8 cellular contexts compared by ENCODE assay signal in genomic region chr6:55617272-55617671, GRCh38. TPM values are rescaled to one million over a fixed set of nuclear protein-coding genes. Genes with fewer than 3 reads are reported as not detected.
DNase-seq lines count a peak whose midpoint lies in the region; ATAC-seq, FAIRE-seq and TF ChIP-seq lines count a peak whose summit lies in the region.

No MANE protein-coding gene starts in this region.

- no peak overlapping the region for H3K4me2 ChIP-seq in neural cell (ENCODE audit: low read length)

- no peaks in the 10 kb centered on the region for H4K20me1 ChIP-seq in neural cell (ENCODE audit: insufficient read depth)

- H3K4me3 Mint-ChIP-seq in activated naive CD8-positive, alpha-beta T cell treated with anti-CD3 and anti-CD28 coated beads for 36 hours: no peak overlapping the region

- H3K36me3 Mint-ChIP-seq in activated naive CD8-positive, alpha-beta T cell treated with anti-CD3 and anti-CD28 coated beads for 36 hours: no peaks in the 10 kb centered on the region

- no peaks in the 10 kb centered on the region for H3K9me3 ChIP-seq in neural cell (ENCODE audit: low read length)
- no peaks in the 10 kb centered on the region for H3K9me3 ChIP-seq in effector memory CD4-positive, alpha-beta T cell (ENCODE audit: control insufficient read depth, low read length)

- no peaks in the 10 kb centered on the region for H3K4me1 Mint-ChIP-seq in activated naive CD8-positive, alpha-beta T cell treated with anti-CD3 and anti-CD28 coated beads for 36 hours

- no peak for TF ChIP-seq RAD21 in neural cell (conservative IDR thresholded peaks at IDR 0.05)

- peak; percentile 37 for FAIRE-seq in G401.6 (lab: Jason Lieb, UNC)

- no peaks in the 10 kb centered on the region for H3K9me2 ChIP-seq in neural cell (ENCODE audit: insufficient read depth, low read length)

- H3K27me3 Mint-ChIP-seq in activated naive CD8-positive, alpha-beta T cell treated with anti-CD3 and anti-CD28 coated beads for 36 hours: no peaks in the 10 kb centered on the region

- in situ Hi-C loops in T47D (cut with HindIII; ENCODE audit: low pct_unique_long_range_greater_than_20kb, low sequenced_read_pairs): no loop called here

- H3K27ac ChIP-seq in neural cell (ENCODE audit: low read length): no peak overlapping the region
- no peak overlapping the region for H3K27ac ChIP-seq in effector memory CD4-positive, alpha-beta T cell (ENCODE audit: insufficient read depth, low read length, poor library complexity, severe bottlenecking)

- H3K79me2 ChIP-seq in neural cell (replicated peaks; ENCODE audit: insufficient read depth, low read length): no peaks in the 10 kb centered on the region

- H2AFZ ChIP-seq in neural cell (ENCODE audit: low read depth, low read length): no peak overlapping the region

- TF ChIP-seq CTCF in neural cell (IDR thresholded peaks at IDR 0.05; ENCODE audit: poor library complexity, severe bottlenecking): peak; percentile 33

- no peak for TF ChIP-seq EP300 in neural cell (conservative IDR thresholded peaks at IDR 0.05; ENCODE audit: poor library complexity, severe bottlenecking)

- DNase-seq in NCI-H146 (lab: John Stamatoyannopoulos, UW): peak; percentile 15
- peak; percentile 5 to 60 for DNase-seq in T47D (ENCODE audit: low read depth in 1 of 2, low spot score in 1 of 2)
- DNase-seq in activated naive CD8-positive, alpha-beta T cell treated with anti-CD3 and anti-CD28 coated beads for 36 hours: no peak
- no peak for DNase-seq in effector memory CD4-positive, alpha-beta T cell

- no peaks in the 10 kb centered on the region for H3K36me3 ChIP-seq in neural cell (ENCODE audit: insufficient read depth, low read length)
- no peaks in the 10 kb centered on the region for H3K36me3 ChIP-seq in effector memory CD4-positive, alpha-beta T cell (ENCODE audit: control insufficient read depth, insufficient read depth, low read length)

- no peak overlapping the region for H3K9ac ChIP-seq in neural cell (ENCODE audit: low read length)

- H3K9me3 Mint-ChIP-seq in activated naive CD8-positive, alpha-beta T cell treated with anti-CD3 and anti-CD28 coated beads for 36 hours: peaks cover 8% of the 10 kb centered on the region

- ATAC-seq in GM21619 (IDR thresholded peaks at IDR 0.05; ENCODE audit: unreplicated experiment) (peak; percentile 71), HG02884 (IDR thresholded peaks at IDR 0.05; ENCODE audit: unreplicated experiment) (no peak)

- no peak overlapping the region for H3K4me3 ChIP-seq in neural cell (ENCODE audit: low read length)
- H3K4me3 ChIP-seq in effector memory CD4-positive, alpha-beta T cell (ENCODE audit: insufficient read depth, low read depth, low read length, poor library complexity, severe bottlenecking): no peak overlapping the region

- no peaks in the 10 kb centered on the region for H3K4me1 ChIP-seq in effector memory CD4-positive, alpha-beta T cell (ENCODE audit: control insufficient read depth, insufficient read depth, low read length, poor library complexity, severe bottlenecking)

- no peaks in the 10 kb centered on the region for H3K27me3 ChIP-seq in neural cell (ENCODE audit: insufficient read depth, low read depth, low read length)
- no peaks in the 10 kb centered on the region for H3K27me3 ChIP-seq in effector memory CD4-positive, alpha-beta T cell (replicated peaks; ENCODE audit: control insufficient read depth, insufficient read depth, low read length, poor library complexity, severe bottlenecking)

- no peak overlapping the region for H3K27ac Mint-ChIP-seq in activated naive CD8-positive, alpha-beta T cell treated with anti-CD3 and anti-CD28 coated beads for 36 hours

- H3F3A ChIP-seq in neural cell (ENCODE audit: insufficient read depth, low read length, poor library complexity, severe bottlenecking): no peaks in the 10 kb centered on the region

TF ChIP-seq in neural cell, 6 proteins besides CTCF, POLR2A, EP300 and RAD21:
- TF ChIP-seq MXI1 (conservative IDR thresholded peaks at IDR 0.05; ENCODE audit: poor library complexity, severe bottlenecking) (no peak), TAF1 (IDR thresholded peaks at IDR 0.05; ENCODE audit: low read depth) (no peak), SMC3 (conservative IDR thresholded peaks at IDR 0.05; ENCODE audit: poor library complexity) (no peak), REST (IDR thresholded peaks at IDR 0.05; ENCODE audit: borderline replicate concordance) (no peak), POLR2AphosphoS5 (IDR thresholded peaks at IDR 0.05) (no peak), EZH2 (IDR thresholded peaks at IDR 0.05; ENCODE audit: borderline replicate concordance, insufficient read depth, low read length, poor library complexity, severe bottlenecking) (no peak)

RNA-seq across cellular contexts. Expression of gene HMGCLL1, which starts 38.3 kb away (rescaled TPM):
- polyA plus RNA-seq in neural cell: 54.2 and 59.7 TPM in 2 replicates
- polyA minus RNA-seq in neural cell: 73.3 and 81.6 TPM in 2 replicates
- total RNA-seq in activated naive CD8-positive, alpha-beta T cell treated with anti-CD3 and anti-CD28 coated beads for 36 hours: not detected

Comparison
In these comparisons a context has a peak if more than half of its experiments do, and no peak if none do; other contexts are left out.
1. DNase-seq: peak in NCI-H146 (single experiment) and T47D (2 of 2); none in activated naive CD8-positive, alpha-beta T cell treated with anti-CD3 and anti-CD28 coated beads for 36 hours (single experiment) and effector memory CD4-positive, alpha-beta T cell (0 of 3).